In the genomic region with DNA sequence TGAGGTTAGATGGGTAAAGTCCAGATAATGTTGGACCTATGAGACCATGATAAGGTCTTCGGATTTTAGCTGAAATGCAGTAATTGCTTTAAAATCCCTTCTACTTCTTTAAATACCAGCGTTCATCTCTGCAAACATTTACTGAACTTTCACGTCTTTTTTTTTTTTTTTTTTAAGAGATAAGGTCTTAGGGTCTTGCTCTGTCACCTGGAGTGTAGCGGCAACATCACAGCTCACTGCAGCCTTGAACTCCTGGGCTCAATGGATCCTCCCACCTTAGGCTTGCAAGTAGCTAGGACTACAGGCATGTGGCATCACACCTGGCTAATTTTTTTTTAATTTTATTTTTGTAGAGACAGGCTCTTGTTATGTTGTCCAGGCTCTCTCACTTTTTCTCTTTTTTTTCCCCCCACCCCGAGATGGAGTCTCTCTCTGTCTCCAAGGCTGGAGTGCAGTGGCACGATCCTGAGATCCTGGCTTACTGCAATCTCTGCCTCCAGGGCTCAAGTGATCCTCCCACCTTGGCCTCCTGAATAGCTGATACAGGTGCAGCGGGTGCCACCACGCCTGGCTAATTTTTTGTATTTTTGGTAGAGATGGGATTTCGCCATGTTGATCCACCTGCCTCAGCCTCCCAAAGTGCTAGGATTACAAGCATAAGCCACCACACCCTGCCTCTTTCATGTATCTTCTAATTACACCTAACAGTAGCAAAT, we compare ENCODE assay signal across 17 cellular contexts. TPM values are rescaled to one million over a fixed set of nuclear protein-coding genes. Genes with fewer than 3 reads are reported as not detected.
DNase-seq lines count a peak whose midpoint lies in the region; ATAC-seq and TF ChIP-seq lines count a peak whose summit lies in the region.
"Had no signal": no experiment of that assay in that cellular context is flagged by ENCODE, and none has a peak within 500 bp of the region (broad histone marks: within the 10 kb centered on the region; RNA-seq: fewer than 3 reads in every experiment).

No MANE protein-coding gene starts in this region.

- H3K27ac ChIP-seq in right atrium auricular region = peak overlapping the region; percentile 98
- no peak overlapping the region for H3K27ac ChIP-seq in CD8-positive, alpha-beta memory T cell (ENCODE audit: low read depth, low read length)

- H3K9ac ChIP-seq in Loucy (ENCODE audit: low read depth, low read length, poor library complexity, severe bottlenecking) = peak overlapping the region; percentile 95

- H3K79me2 ChIP-seq in Loucy (ENCODE audit: insufficient read depth, low read length) = peaks cover 94% of the 10 kb centered on the region

- H3K36me3 ChIP-seq in Loucy (ENCODE audit: insufficient read depth, low read length) (no peaks in the 10 kb centered on the region), right atrium auricular region (no peaks in the 10 kb centered on the region)
- H3K36me3 ChIP-seq in CD8-positive, alpha-beta memory T cell (ENCODE audit: insufficient read depth, low read length) = no peaks in the 10 kb centered on the region
- H3K36me3 ChIP-seq: tibial nerve had no signal

- peak overlapping the region; percentile 96 for H3K4me2 ChIP-seq in Loucy (ENCODE audit: low read depth, low read length, poor library complexity, severe bottlenecking)

- H4K20me1 ChIP-seq in Loucy (ENCODE audit: insufficient read depth, low read length, poor library complexity, severe bottlenecking) = peaks cover 48% of the 10 kb centered on the region

- H3K36me3 Mint-ChIP-seq in Calu3 (ENCODE audit: insufficient read depth, unreplicated experiment) = peaks cover 53% of the 10 kb centered on the region
- H3K36me3 Mint-ChIP-seq in stimulated activated memory B cell treated with anti-CD40 and anti-IgM and Interleukin-4, amounts not matched to agents 10 μg/mL and 1 μg/mL and 100 μg/mL, for 72 hours = peaks cover 6% of the 10 kb centered on the region
- H3K36me3 Mint-ChIP-seq in CD8-positive, alpha-beta memory T cell = peaks cover 0 to 22% (median 2%) of the 10 kb centered on the region in 3 donors
- H3K36me3 Mint-ChIP-seq in natural killer cell = no peaks in the 10 kb centered on the region
- H3K36me3 Mint-ChIP-seq: brain had no signal

- ATAC-seq in stimulated activated memory B cell treated with anti-CD40 and anti-IgM and Interleukin-4, amounts not matched to agents 10 μg/mL and 1 μg/mL and 100 μg/mL, for 72 hours = no peak
- no peak for ATAC-seq in GM18870 (IDR thresholded peaks at IDR 0.05; ENCODE audit: unreplicated experiment)
- ATAC-seq in natural killer cell = no peak

- H3K4me3 Mint-ChIP-seq in Calu3 (ENCODE audit: low read depth, unreplicated experiment) (peak overlapping the region; percentile 71), natural killer cell (no peak overlapping the region)
- H3K4me3 Mint-ChIP-seq in stimulated activated memory B cell treated with anti-CD40 and anti-IgM and Interleukin-4, amounts not matched to agents 10 μg/mL and 1 μg/mL and 100 μg/mL, for 72 hours = no peak overlapping the region
- H3K4me3 Mint-ChIP-seq in CD8-positive, alpha-beta memory T cell = peak overlapping the region in 1 of 7 donors; percentile 66
- H3K4me3 Mint-ChIP-seq: activated naive CD8-positive, alpha-beta T cell treated with anti-CD3 and anti-CD28 coated beads, Interleukin-2, amount 10 ng/mL, durations not matched to agents 7 days and 5 days had no signal

- H3K4me1 Mint-ChIP-seq in Calu3 (ENCODE audit: low read depth, unreplicated experiment) (peaks cover 50% of the 10 kb centered on the region), natural killer cell (peaks cover 21 to 59% of the 10 kb centered on the region in 2 donors)
- peaks cover 70% of the 10 kb centered on the region for H3K4me1 Mint-ChIP-seq in stimulated activated memory B cell treated with anti-CD40 and anti-IgM and Interleukin-4, amounts not matched to agents 10 μg/mL and 1 μg/mL and 100 μg/mL, for 72 hours
- peaks cover 40 to 59% (median 52%) of the 10 kb centered on the region in 3 donors for H3K4me1 Mint-ChIP-seq in CD8-positive, alpha-beta memory T cell

- H3K4me3 ChIP-seq in Loucy (ENCODE audit: low read length, poor library complexity, severe bottlenecking) (peak overlapping the region; percentile 90), right atrium auricular region (no peak overlapping the region)
- no peak overlapping the region for H3K4me3 ChIP-seq in CD8-positive, alpha-beta memory T cell (ENCODE audit: low read length)
- H3K4me3 ChIP-seq: lung had no signal

- CTCF ChIA-PET in Calu3 (lab: Charles Lee) = interaction anchor here (0.6 to 1.1 kb wide), 2 partner anchors 82 to 162 kb away, joined by 4 to 6 read pairs; no protein-coding TSS in a partner anchor
- CTCF ChIA-PET in CD8-positive, alpha-beta memory T cell (lab: Charles Lee) = interaction anchor here (0.7 to 2.0 kb wide), 5 partner anchors 17 to 1395 kb away, joined by 3 to 4 read pairs (median 3); no protein-coding TSS in a partner anchor

- POLR2A ChIA-PET in CD8-positive, alpha-beta memory T cell (lab: Charles Lee) = interaction anchor here (0.6 to 0.7 kb wide), 2 partner anchors 163 to 576 kb away, joined by 5 to 8 read pairs; no protein-coding TSS in a partner anchor

- H3K9me3 Mint-ChIP-seq in Calu3 (ENCODE audit: low read depth, unreplicated experiment) (no peaks in the 10 kb centered on the region), natural killer cell (no peaks in the 10 kb centered on the region)
- H3K9me3 Mint-ChIP-seq in stimulated activated memory B cell treated with anti-CD40 and anti-IgM and Interleukin-4, amounts not matched to agents 10 μg/mL and 1 μg/mL and 100 μg/mL, for 72 hours = no peaks in the 10 kb centered on the region
- peaks cover 0 to 9% (median 4%) of the 10 kb centered on the region in 5 donors for H3K9me3 Mint-ChIP-seq in CD8-positive, alpha-beta memory T cell
- H3K9me3 Mint-ChIP-seq: activated naive CD8-positive, alpha-beta T cell treated with anti-CD3 and anti-CD28 coated beads, Interleukin-2, amount 10 ng/mL, durations not matched to agents 7 days and 5 days had no signal

- H3K4me1 ChIP-seq in Loucy (ENCODE audit: insufficient read depth, low read length, poor library complexity, severe bottlenecking) = peaks cover 62% of the 10 kb centered on the region
- peaks cover 0 to 64% of the 10 kb centered on the region in 2 donors for H3K4me1 ChIP-seq in right atrium auricular region
- peaks cover 27% of the 10 kb centered on the region for H3K4me1 ChIP-seq in CD8-positive, alpha-beta memory T cell (ENCODE audit: insufficient read depth, low read length)

- H3K27me3 ChIP-seq in Loucy (ENCODE audit: insufficient read depth, low read length, poor library complexity, severe bottlenecking) (no peaks in the 10 kb centered on the region), right atrium auricular region (no peaks in the 10 kb centered on the region)
- no peaks in the 10 kb centered on the region for H3K27me3 ChIP-seq in CD8-positive, alpha-beta memory T cell (ENCODE audit: insufficient read depth, low read length, poor library complexity, severe bottlenecking)
- H3K27me3 ChIP-seq: tibial nerve had no signal

- H3F3A ChIP-seq in Loucy (ENCODE audit: low read depth) = peaks cover 3% of the 10 kb centered on the region; the same call in 1 of the 2 replicates

- no TSS peak for BruUV-seq in Calu3 (replicated peaks; lab: Mats Ljungman, UMichigan)

- no peaks in the 10 kb centered on the region for H3K9me2 ChIP-seq in Loucy (replicated peaks; ENCODE audit: low read depth, low read length)

- H3K27me3 Mint-ChIP-seq in Calu3 (ENCODE audit: unreplicated experiment) (no peaks in the 10 kb centered on the region), natural killer cell (ENCODE audit: low read depth in 2 of 2) (no peaks in the 10 kb centered on the region)
- no peaks in the 10 kb centered on the region for H3K27me3 Mint-ChIP-seq in stimulated activated memory B cell treated with anti-CD40 and anti-IgM and Interleukin-4, amounts not matched to agents 10 μg/mL and 1 μg/mL and 100 μg/mL, for 72 hours
- H3K27me3 Mint-ChIP-seq in CD8-positive, alpha-beta memory T cell = peaks cover 0 to 14% of the 10 kb centered on the region in 2 donors
- H3K27me3 Mint-ChIP-seq: activated naive CD8-positive, alpha-beta T cell treated with anti-CD3 and anti-CD28 coated beads, Interleukin-2, amount 10 ng/mL, durations not matched to agents 7 days and 5 days had no signal

- no peak for DNase-seq in Calu3
- no peak for DNase-seq in right atrium auricular region (ENCODE audit: low spot score)
- DNase-seq in CD8-positive, alpha-beta memory T cell = no peak
- no peak for DNase-seq in natural killer cell
- DNase-seq: activated CD4-positive, alpha-beta T cell treated with anti-CD3 and anti-CD28 coated beads for 4 hours; activated naive CD8-positive, alpha-beta T cell treated with anti-CD3 and anti-CD28 coated beads, Interleukin-2, amount 10 ng/mL, durations not matched to agents 7 days and 5 days; cortex of kidney; NCI-H1417 treated with DMSO at 0.1 percent for 48 hours; NCI-H524 treated with DMSO at 0.1 percent for 48 hours; occipital lobe; retina had no signal

- H3K27ac Mint-ChIP-seq in Calu3 (ENCODE audit: unreplicated experiment) (no peak overlapping the region), natural killer cell (no peak overlapping the region)
- H3K27ac Mint-ChIP-seq in stimulated activated memory B cell treated with anti-CD40 and anti-IgM and Interleukin-4, amounts not matched to agents 10 μg/mL and 1 μg/mL and 100 μg/mL, for 72 hours = peak overlapping the region; percentile 0
- H3K27ac Mint-ChIP-seq in CD8-positive, alpha-beta memory T cell = peak overlapping the region in 4 of 8 donors; percentile 55 to 84 (median 72)
- H3K27ac Mint-ChIP-seq: activated naive CD8-positive, alpha-beta T cell treated with anti-CD3 and anti-CD28 coated beads, Interleukin-2, amount 10 ng/mL, durations not matched to agents 7 days and 5 days had no signal

- H3K9me3 ChIP-seq in Loucy (ENCODE audit: insufficient read depth, low read depth, low read length) (no peaks in the 10 kb centered on the region), right atrium auricular region (no peaks in the 10 kb centered on the region)
- no peaks in the 10 kb centered on the region for H3K9me3 ChIP-seq in CD8-positive, alpha-beta memory T cell (ENCODE audit: low read length)
- H3K9me3 ChIP-seq: tibial nerve had no signal

- intact Hi-C loops in Calu3 (cut with micrococcal nuclease; ENCODE audit: unreplicated experiment) (loop anchor here (5.0 to 10.0 kb wide), 3 partner anchors 85 to 262 kb away; no protein-coding TSS in a partner anchor), natural killer cell (cut with micrococcal nuclease) (no loop called here)

- H2AFZ ChIP-seq in Loucy (ENCODE audit: low read length) = no peak overlapping the region

- TF ChIP-seq CTCF in Calu3 (IDR thresholded peaks at IDR 0.05; ENCODE audit: unreplicated experiment) (no peak), Loucy (conservative IDR thresholded peaks at IDR 0.05; ENCODE audit: low read length) (no peak), right atrium auricular region (IDR thresholded peaks at IDR 0.05) (no peak), natural killer cell (IDR thresholded peaks at IDR 0.05) (no peak)

RNA-seq across cellular contexts. Expression of gene WBP4, which starts 4.2 kb away (rescaled TPM):
- total RNA-seq in Calu3 (2022) = 7.2 and 7.6 TPM in 2 replicates
- total RNA-seq in right atrium auricular region = 10 to 100 TPM; 14.0 to 18.0 TPM
- total RNA-seq in CD8-positive, alpha-beta memory T cell = 10 to 100 TPM; 15.5 to 15.8 TPM
- 4.7 TPM for polyA plus RNA-seq in CD8-positive, alpha-beta memory T cell
- total RNA-seq in natural killer cell = 1 to 10 TPM; 4.2 to 6.8 (median 5.1) TPM

RNA-seq across cellular contexts. Expression of gene ELF1, which starts 38.0 kb away (rescaled TPM):
- 63.4 and 63.5 TPM in 2 replicates for total RNA-seq in Calu3 (2022)
- total RNA-seq in right atrium auricular region = 10 to 100 TPM; 39.1 to 54.2 TPM
- 10 to 100 TPM; 76.8 to 77.6 TPM for total RNA-seq in CD8-positive, alpha-beta memory T cell
- polyA plus RNA-seq in CD8-positive, alpha-beta memory T cell = 139 TPM
- total RNA-seq in natural killer cell = 100 to 1,000 TPM; 174 to 216 (median 193) TPM
